18 cellular contexts compared by ENCODE assay signal in the genomic region with DNA sequence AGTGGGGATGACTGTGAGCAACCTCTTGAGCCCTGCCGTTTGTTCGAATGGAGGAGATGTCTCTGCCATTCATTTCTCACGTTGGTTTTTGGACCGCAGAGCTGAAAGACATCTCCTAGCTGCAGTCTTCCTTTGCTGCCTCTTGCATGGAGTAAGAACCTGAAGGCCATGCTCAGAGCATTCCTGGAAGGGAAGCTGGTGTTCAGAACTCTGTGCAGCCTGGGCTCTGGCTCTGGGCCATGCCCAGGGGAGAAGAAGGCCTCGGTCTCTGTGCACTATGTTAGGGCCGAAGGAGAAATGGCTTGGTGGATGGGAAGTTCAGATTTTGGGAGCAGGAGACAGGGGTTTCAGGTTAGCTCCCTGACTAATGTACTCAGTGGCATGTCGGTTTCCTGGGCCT. TPM values are rescaled to one million over a fixed set of nuclear protein-coding genes. Genes with fewer than 3 reads are reported as not detected.
"Had no signal": no experiment of that assay in that cellular context is flagged by ENCODE, and none has a peak within 500 bp of the region (broad histone marks: within the 10 kb centered on the region; RNA-seq: fewer than 3 reads in every experiment).

No MANE protein-coding gene starts in this region.

- H3K9me3 ChIP-seq: neutrophil, testis, upper lobe of right lung had no signal

- H3K9me3 Mint-ChIP-seq: activated T-cell treated with anti-CD3 and anti-CD28 coated beads, Interleukin-2, amount 50 U/mL, for 24 hours; central memory CD8-positive, alpha-beta T cell; immature natural killer cell; stimulated activated naive CD8-positive, alpha-beta T cell treated with anti-CD3 and anti-CD28 coated beads, Interleukin-15, Interleukin-2, amounts not matched to agents 100 ng/mL and 50 ng/mL, for 24 hours had no signal

- ATAC-seq: activated naive CD4-positive, alpha-beta T cell treated with anti-CD3 and anti-CD28 coated beads, Interleukin-2, amount 50 U/mL, for 72 hours; naive thymus-derived CD8-positive, alpha-beta T cell; upper lobe of right lung had no signal

- H3K4me3 Mint-ChIP-seq: activated T-cell treated with anti-CD3 and anti-CD28 coated beads, Interleukin-2, amount 50 U/mL, for 24 hours; central memory CD8-positive, alpha-beta T cell; immature natural killer cell; naive thymus-derived CD8-positive, alpha-beta T cell; stimulated activated naive CD8-positive, alpha-beta T cell treated with anti-CD3 and anti-CD28 coated beads, Interleukin-15, Interleukin-2, amounts not matched to agents 100 ng/mL and 50 ng/mL, for 24 hours had no signal

- H3K4me3 ChIP-seq: testis, upper lobe of right lung had no signal

- H3K27ac ChIP-seq: epithelial cell of prostate, neutrophil had no signal

- H3K36me3 ChIP-seq: neutrophil, upper lobe of right lung had no signal

- DNase-seq: activated effector memory CD4-positive, alpha-beta T cell treated with anti-CD3 and anti-CD28 coated beads, Interleukin-2, amount 50 U/mL, for 16 hours; activated T-cell treated with anti-CD3 and anti-CD28 coated beads, Interleukin-2, amount 50 U/mL, for 24 hours; effector memory CD4-positive, alpha-beta T cell; immature natural killer cell; naive thymus-derived CD8-positive, alpha-beta T cell; small intestine; stimulated activated CD4-positive, alpha-beta T cell treated with anti-CD3 and anti-CD28 coated beads, Interleukin-4, amount 100 ng/mL, for 4 hours; stimulated activated CD8-positive, alpha-beta memory T cell treated with anti-CD3 and anti-CD28 coated beads, Interleukin-4, amount 100 ng/mL, for 48 hours; SW 1271; testis; upper lobe of right lung had no signal

- H3K4me1 ChIP-seq: upper lobe of right lung had no signal

- H3K36me3 Mint-ChIP-seq: activated naive CD4-positive, alpha-beta T cell treated with anti-CD3 and anti-CD28 coated beads, Interleukin-2, amount 50 U/mL, for 72 hours; immature natural killer cell; naive thymus-derived CD8-positive, alpha-beta T cell had no signal

- H3K27me3 ChIP-seq: testis, upper lobe of right lung had no signal

- H3K27ac Mint-ChIP-seq: activated naive CD4-positive, alpha-beta T cell treated with anti-CD3 and anti-CD28 coated beads, Interleukin-2, amount 50 U/mL, for 72 hours; activated T-cell treated with anti-CD3 and anti-CD28 coated beads, Interleukin-2, amount 50 U/mL, for 24 hours; immature natural killer cell; naive thymus-derived CD8-positive, alpha-beta T cell; stimulated activated naive CD8-positive, alpha-beta T cell treated with anti-CD3 and anti-CD28 coated beads, Interleukin-15, Interleukin-2, amounts not matched to agents 100 ng/mL and 50 ng/mL, for 24 hours had no signal

- H3K4me1 Mint-ChIP-seq: immature natural killer cell had no signal

RNA-seq across cellular contexts. Expression of a gene that starts 22.9 kb away (rescaled TPM):
- total RNA-seq: mononuclear cell; naive thymus-derived CD8-positive, alpha-beta T cell; SK-MEL-5 had no signal
